Comparison of ENCODE assay signal across 28 cellular contexts in the genomic region with DNA sequence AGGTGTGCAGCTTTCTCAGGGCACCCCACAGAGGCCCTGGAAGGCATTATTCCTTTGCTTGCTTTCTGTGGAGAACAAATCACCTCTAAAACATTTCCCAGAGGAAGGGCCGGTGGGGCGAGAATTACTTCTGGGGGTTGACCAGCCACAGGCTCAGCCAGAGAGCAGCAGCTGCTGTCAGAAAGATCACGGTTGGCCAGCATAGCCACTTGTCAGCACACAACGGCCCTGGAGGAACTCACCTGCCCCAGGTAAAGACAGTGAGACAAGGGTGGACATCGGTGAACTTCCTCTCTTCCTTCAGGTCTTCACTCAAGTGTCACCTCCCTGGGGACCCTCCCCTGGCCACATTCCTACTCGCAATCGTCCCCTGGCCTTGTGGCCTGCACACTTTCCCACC.
"Had no signal": no experiment of that assay in that cellular context is flagged by ENCODE, and none has a peak within 500 bp of the region (broad histone marks: within the 10 kb centered on the region; RNA-seq: fewer than 3 reads in every experiment).

No MANE protein-coding gene starts in this region.

- H3K27ac Mint-ChIP-seq: activated CD4-positive, alpha-beta T cell treated with anti-CD3 and anti-CD28 coated beads, Interleukin-2, amount 10 ng/mL, durations not matched to agents 24 days and 14 days; activated CD8-positive, alpha-beta T cell treated with anti-CD3 and anti-CD28 coated beads, Interleukin-2, amount 10 ng/mL, durations not matched to agents 7 days and 5 days; activated naive CD4-positive, alpha-beta T cell treated with anti-CD3 and anti-CD28 coated beads, Interleukin-2, amount 10 ng/mL, durations not matched to agents 7 days and 5 days; activated naive CD8-positive, alpha-beta T cell; activated naive CD8-positive, alpha-beta T cell treated with anti-CD3 and anti-CD28 coated beads, Interleukin-2, amount 50 U/mL, for 24 hours; T-helper 1 cell treated with Interleukin-12 subunit alpha and Interleukin-12 subunit beta and Interleukin-4 antibody, amounts not matched to agents 30 μg/mL and 1 μg/mL, for 36 hours; T-helper 2 cell treated with Interferon-gamma antibody and Interleukin-4, amounts not matched to agents 5 μg/mL and 100 μg/mL, for 36 hours had no signal

- H3K36me3 Mint-ChIP-seq: activated naive CD4-positive, alpha-beta T cell treated with anti-CD3 and anti-CD28 coated beads, Interleukin-2, amount 10 ng/mL, durations not matched to agents 7 days and 5 days; activated naive CD8-positive, alpha-beta T cell; brain had no signal

- H3K27ac ChIP-seq: KMS-11, SJSA1 had no signal

- H3K4me2 ChIP-seq: KMS-11, SK-N-SH had no signal

- H3K4me3 ChIP-seq: SJSA1 had no signal

- H3K36me3 ChIP-seq: SJSA1 had no signal

- H3K9ac ChIP-seq: KMS-11, SK-N-SH had no signal

- ATAC-seq: activated CD8-positive, alpha-beta T cell treated with anti-CD3 and anti-CD28 coated beads, Interleukin-2, amount 10 ng/mL, durations not matched to agents 7 days and 5 days; activated naive CD8-positive, alpha-beta T cell treated with anti-CD3 and anti-CD28 coated beads, Interleukin-2, amount 50 U/mL, for 24 hours; Panc1 had no signal

- H3K4me1 Mint-ChIP-seq: activated CD4-positive, alpha-beta T cell treated with anti-CD3 and anti-CD28 coated beads, Interleukin-2, amount 10 ng/mL, durations not matched to agents 24 days and 14 days; activated naive CD4-positive, alpha-beta T cell treated with anti-CD3 and anti-CD28 coated beads, Interleukin-2, amount 10 ng/mL, durations not matched to agents 7 days and 5 days; activated naive CD8-positive, alpha-beta T cell treated with anti-CD3 and anti-CD28 coated beads, Interleukin-2, amount 50 U/mL, for 24 hours had no signal

- H3K9me3 ChIP-seq: SJSA1, SK-N-SH had no signal

- DNase-seq: activated CD4-positive, alpha-beta T cell treated with anti-CD3 and anti-CD28 coated beads, Interleukin-2, amount 10 ng/mL, durations not matched to agents 24 days and 14 days; activated CD4-positive, alpha-beta T cell treated with anti-CD3 and anti-CD28 coated beads, Interleukin-2, amount 50 U/mL, for 48 hours; activated CD8-positive, alpha-beta memory T cell treated with anti-CD3 and anti-CD28 coated beads, Interleukin-2, amount 50 U/mL, for 4 hours; activated CD8-positive, alpha-beta T cell treated with anti-CD3 and anti-CD28 coated beads, Interleukin-2, amount 10 ng/mL, durations not matched to agents 7 days and 5 days; activated effector memory CD4-positive, alpha-beta T cell treated with Interleukin-2 at 50 U/mL for 16 hours; activated naive CD4-positive, alpha-beta T cell treated with anti-CD3 and anti-CD28 coated beads, Interleukin-2, amount 10 ng/mL, durations not matched to agents 7 days and 5 days; activated naive CD8-positive, alpha-beta T cell treated with anti-CD3 and anti-CD28 coated beads, Interleukin-2, amount 50 U/mL, for 24 hours; activated T-cell treated with anti-CD3 and anti-CD28 coated beads, Interleukin-2, amount 50 U/mL, for 48 hours; anterior cingulate cortex; caudate nucleus; MM.1S; MV-4-11; NCI-H1092; NCI-H1694 treated with DMSO at 0.1 percent for 48 hours; NCI-H2029; NCI-H510A; NCI-H526; NCI-H774; RPMI8226; SHP77 treated with DMSO at 0.1 percent for 48 hours; SK-N-SH had no signal

- H3K9me3 Mint-ChIP-seq: activated CD4-positive, alpha-beta T cell treated with anti-CD3 and anti-CD28 coated beads, Interleukin-2, amount 10 ng/mL, durations not matched to agents 24 days and 14 days; activated naive CD4-positive, alpha-beta T cell treated with anti-CD3 and anti-CD28 coated beads, Interleukin-2, amount 10 ng/mL, durations not matched to agents 7 days and 5 days; activated naive CD8-positive, alpha-beta T cell treated with anti-CD3 and anti-CD28 coated beads, Interleukin-2, amount 50 U/mL, for 24 hours; T-helper 1 cell treated with Interleukin-12 subunit alpha and Interleukin-12 subunit beta and Interleukin-4 antibody, amounts not matched to agents 30 μg/mL and 1 μg/mL, for 36 hours; T-helper 2 cell treated with Interferon-gamma antibody and Interleukin-4, amounts not matched to agents 5 μg/mL and 100 μg/mL, for 36 hours had no signal

- H3K4me3 Mint-ChIP-seq: activated CD4-positive, alpha-beta T cell treated with anti-CD3 and anti-CD28 coated beads, Interleukin-2, amount 10 ng/mL, durations not matched to agents 24 days and 14 days; activated CD8-positive, alpha-beta T cell treated with anti-CD3 and anti-CD28 coated beads, Interleukin-2, amount 10 ng/mL, durations not matched to agents 7 days and 5 days; activated naive CD4-positive, alpha-beta T cell treated with anti-CD3 and anti-CD28 coated beads, Interleukin-2, amount 10 ng/mL, durations not matched to agents 7 days and 5 days; activated naive CD8-positive, alpha-beta T cell; activated naive CD8-positive, alpha-beta T cell treated with anti-CD3 and anti-CD28 coated beads, Interleukin-2, amount 50 U/mL, for 24 hours; T-helper 1 cell treated with Interleukin-12 subunit alpha and Interleukin-12 subunit beta and Interleukin-4 antibody, amounts not matched to agents 30 μg/mL and 1 μg/mL, for 36 hours; T-helper 2 cell treated with Interferon-gamma antibody and Interleukin-4, amounts not matched to agents 5 μg/mL and 100 μg/mL, for 36 hours had no signal
